ENCODE assay signal across 8 cellular contexts in the genomic region with DNA sequence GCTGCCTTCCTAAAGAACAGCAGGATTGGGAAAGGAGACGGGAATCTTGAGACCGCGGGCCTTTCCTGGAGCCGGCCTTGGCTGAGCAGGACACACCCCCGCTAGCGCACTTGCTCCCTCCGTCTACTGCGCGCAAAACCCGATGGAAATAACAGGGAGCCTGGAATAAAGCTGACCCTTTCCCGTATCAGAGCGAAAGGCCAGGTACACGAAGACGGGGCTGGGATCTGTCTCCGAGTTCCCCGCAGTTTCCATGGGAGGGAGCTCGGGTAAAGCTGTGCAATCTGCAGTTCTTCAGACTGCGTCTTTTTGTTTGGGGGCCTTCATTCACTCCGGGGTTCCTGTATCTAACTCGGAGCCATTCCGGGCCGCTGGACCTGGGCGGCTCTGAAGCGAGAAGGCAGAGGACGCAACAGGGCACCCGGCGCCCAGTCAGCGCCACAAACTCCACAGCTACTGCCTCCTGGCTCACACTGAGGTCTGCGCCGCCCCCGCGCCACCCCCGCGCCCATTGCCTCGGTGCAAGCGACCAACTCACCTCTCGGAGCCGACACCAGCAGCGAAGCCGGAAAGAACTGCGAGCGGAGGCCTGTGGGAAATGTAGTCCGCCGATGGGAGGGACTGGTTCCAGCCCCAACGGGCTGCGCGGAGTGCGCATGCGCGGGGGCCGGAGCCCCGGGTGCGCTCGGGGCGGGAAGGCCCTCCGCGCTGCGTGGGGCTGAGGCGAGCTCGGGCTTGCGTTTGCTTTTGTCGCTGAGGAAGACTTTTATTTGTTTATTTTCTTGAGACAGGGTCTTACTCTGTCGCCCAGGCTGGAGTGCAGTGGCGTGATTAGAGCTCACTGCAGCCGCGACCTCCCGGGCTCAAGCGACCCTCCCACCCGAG. TPM values are rescaled to one million over a fixed set of nuclear protein-coding genes. Genes with fewer than 3 reads are reported as not detected.
DNase-seq lines count a peak whose midpoint lies in the region; ATAC-seq and TF ChIP-seq lines count a peak whose summit lies in the region.

TSS of gene ZFP14 (minus strand) at position 577 of the 885 bp plus-strand sequence. CDS start 11,309 bp downstream, outside the sequence.

- peak within 1 kb of the TSS; percentile 87 for H2AFZ ChIP-seq in Karpas-422 (ENCODE audit: low read length)

- H3K27ac Mint-ChIP-seq in natural killer cell treated with Interleukin-12 subunit alpha and Interleukin-12 subunit beta and Interleukin-15 and Interleukin-18, amount 100 ng/mL, for 72 hours = peak within 1 kb of the TSS; percentile 82 to 89

- H3K9me2 ChIP-seq in Karpas-422 (replicated peaks; ENCODE audit: insufficient read depth, low read length) = no peaks in the 10 kb centered on the region

- H3K27me3 Mint-ChIP-seq in natural killer cell treated with Interleukin-12 subunit alpha and Interleukin-12 subunit beta and Interleukin-15 and Interleukin-18, amount 100 ng/mL, for 72 hours = no peaks in the 10 kb centered on the region

- H3K4me1 Mint-ChIP-seq in natural killer cell treated with Interleukin-12 subunit alpha and Interleukin-12 subunit beta and Interleukin-15 and Interleukin-18, amount 100 ng/mL, for 72 hours (ENCODE audit: low read depth in 2 of 2) = peaks cover 18 to 19% of the 10 kb centered on the region in 2 donors

- H3K4me3 Mint-ChIP-seq in natural killer cell treated with Interleukin-12 subunit alpha and Interleukin-12 subunit beta and Interleukin-15 and Interleukin-18, amount 100 ng/mL, for 72 hours = peak within 1 kb of the TSS; percentile 90

- H3K27ac ChIP-seq in Karpas-422 (ENCODE audit: low read length) = no peak within 1 kb of the TSS

- DNase-seq in Daoy (ENCODE audit: low read depth) = peak; percentile 96
- DNase-seq in Karpas-422 = peak; percentile 98
- DNase-seq in RPMI8226 = peak; percentile 92
- DNase-seq in activated T-helper 9 cell treated with anti-CD3 and anti-CD28 coated beads, Interleukin-2, amount 50 U/mL, for 16 hours (ENCODE audit: low read depth) = peak; percentile 92
- DNase-seq in fibroblast of the aortic adventitia (ENCODE audit: low read depth) = peak; percentile 93
- DNase-seq in natural killer cell treated with Interleukin-12 subunit alpha and Interleukin-12 subunit beta and Interleukin-15 and Interleukin-18, amount 100 ng/mL, for 72 hours (ENCODE audit: low spot score) = peak; percentile 97
- DNase-seq in stimulated activated naive CD4-positive, alpha-beta T cell treated with Interleukin-2 at 50 U/mL for 16 hours (lab: John Stamatoyannopoulos, UW) = peak; percentile 96

- no peaks in the 10 kb centered on the region for H3K36me3 ChIP-seq in Karpas-422 (ENCODE audit: insufficient read depth, low read length)

- no peaks in the 10 kb centered on the region for H4K20me1 ChIP-seq in Karpas-422 (ENCODE audit: insufficient read depth, low read depth, low read length)

- no peaks in the 10 kb centered on the region for H3K36me3 Mint-ChIP-seq in natural killer cell treated with Interleukin-12 subunit alpha and Interleukin-12 subunit beta and Interleukin-15 and Interleukin-18, amount 100 ng/mL, for 72 hours

- H3K9me3 Mint-ChIP-seq in natural killer cell treated with Interleukin-12 subunit alpha and Interleukin-12 subunit beta and Interleukin-15 and Interleukin-18, amount 100 ng/mL, for 72 hours = no peaks in the 10 kb centered on the region

- H3K4me3 ChIP-seq in Karpas-422 (ENCODE audit: low read length) (peak within 1 kb of the TSS; percentile 91), fibroblast of the aortic adventitia (ENCODE audit: low read depth, low read length) (peak within 1 kb of the TSS; percentile 90)

- peak within 1 kb of the TSS; percentile 84 for H3K9ac ChIP-seq in Karpas-422 (ENCODE audit: low read length)

- no peaks in the 10 kb centered on the region for H3K27me3 ChIP-seq in Karpas-422 (ENCODE audit: low read length)

- no peaks in the 10 kb centered on the region for H3K9me3 ChIP-seq in Karpas-422 (ENCODE audit: low read length)

- H3K4me1 ChIP-seq in Karpas-422 (ENCODE audit: low read length) = peaks cover 12% of the 10 kb centered on the region

- peak; percentile 95 for ATAC-seq in GM21825 (IDR thresholded peaks at IDR 0.05; ENCODE audit: unreplicated experiment)
- ATAC-seq in natural killer cell treated with Interleukin-12 subunit alpha and Interleukin-12 subunit beta and Interleukin-15 and Interleukin-18, amount 100 ng/mL, for 72 hours = peak; percentile 99 to 100

- H3K4me2 ChIP-seq in Karpas-422 (ENCODE audit: low read depth, low read length, poor library complexity, severe bottlenecking) = peak within 1 kb of the TSS; percentile 94

- peaks cover 38% of the 10 kb centered on the region for H3K79me2 ChIP-seq in Karpas-422 (ENCODE audit: low read length)

- TF ChIP-seq CTCF in fibroblast of the aortic adventitia (IDR thresholded peaks at IDR 0.05; ENCODE audit: insufficient read depth, low read length) = peak; percentile 50

RNA-seq across cellular contexts. Expression of gene ZFP14, which starts in this region (rescaled TPM):
- 2.3 and 3.3 TPM in 2 replicates for total RNA-seq in Daoy (2014; rRNA removed; shearing (Covaris generic))
- 8.1 and 8.4 TPM in 2 replicates for total RNA-seq in Karpas-422 (2014; rRNA removed; shearing (Covaris generic); ENCODE audit: low replicate concordance)
- total RNA-seq in fibroblast of the aortic adventitia (ENCODE audit: low replicate concordance) = 3.2 and 6.6 TPM in 2 replicates
- 1 to 10 TPM; 2.3 to 5.1 TPM for total RNA-seq in natural killer cell treated with Interleukin-12 subunit alpha and Interleukin-12 subunit beta and Interleukin-15 and Interleukin-18, amount 100 ng/mL, for 72 hours
